ENCODE assay signal across 8 cellular contexts in genomic region chr19:43596842-43597461, GRCh38. TPM values are rescaled to one million over a fixed set of nuclear protein-coding genes. Genes with fewer than 3 reads are reported as not detected.
A peak's percentile ranks its signal among the peaks of the same experiment; 100 is the strongest.
DNase-seq lines count a peak whose midpoint lies in the region; ATAC-seq and TF ChIP-seq lines count a peak whose summit lies in the region.

No MANE protein-coding gene starts in this region.

- H3K27ac ChIP-seq in PC-3 (ENCODE audit: low read length), result peak overlapping the region; percentile 80
- peak overlapping the region; percentile 99 for H3K27ac ChIP-seq in osteoblast (ENCODE audit: low read depth, low read length)

- H3K79me2 ChIP-seq in PC-3 (ENCODE audit: low read length) (peaks cover 47% of the 10 kb centered on the region), osteoblast (ENCODE audit: insufficient read depth, low read length) (peaks cover 68% of the 10 kb centered on the region)

- H3K27me3 ChIP-seq in PC-3 (ENCODE audit: low read length) (no peaks in the 10 kb centered on the region), endocrine pancreas (ENCODE audit: control insufficient read depth, insufficient read depth, low read length) (no peaks in the 10 kb centered on the region), osteoblast (ENCODE audit: insufficient read depth, low read length) (no peaks in the 10 kb centered on the region)

- no peak for TF ChIP-seq CTCF in PC-3 (conservative IDR thresholded peaks at IDR 0.05; ENCODE audit: low read depth, low read length)
- no peak for TF ChIP-seq CTCF in osteoblast (IDR thresholded peaks at IDR 0.05; ENCODE audit: extremely low read depth, low read depth, low read length)

- H3K4me1 ChIP-seq in PC-3 (ENCODE audit: insufficient read depth, low read length) (peaks cover 14% of the 10 kb centered on the region), endocrine pancreas (ENCODE audit: control insufficient read depth, insufficient read depth, low read length) (no peaks in the 10 kb centered on the region), osteoblast (ENCODE audit: insufficient read depth, low read length) (peaks cover 26% of the 10 kb centered on the region)

- H3K36me3 ChIP-seq in PC-3 (ENCODE audit: low read depth, low read length), result no peaks in the 10 kb centered on the region; the same call in 1 of the 2 replicates
- peaks cover 6% of the 10 kb centered on the region for H3K36me3 ChIP-seq in endocrine pancreas (ENCODE audit: control insufficient read depth, insufficient read depth, low read length)
- H3K36me3 ChIP-seq in osteoblast (ENCODE audit: insufficient read depth, low read length), result peaks cover 37% of the 10 kb centered on the region

- CTCF ChIA-PET in PC-3 (lab: Charles Lee), result interaction anchor here (0.5 kb wide), 1 partner anchor 1308 kb away, joined by 6 read pairs; no protein-coding TSS in a partner anchor

- no peaks in the 10 kb centered on the region for H3F3A ChIP-seq in PC-3 (ENCODE audit: low read length, unreplicated experiment)

- no peaks in the 10 kb centered on the region for H3K9me3 ChIP-seq in PC-3 (ENCODE audit: low read length)
- H3K9me3 ChIP-seq in endocrine pancreas (ENCODE audit: control insufficient read depth, low read length), result no peaks in the 10 kb centered on the region
- H3K9me3 ChIP-seq in osteoblast (ENCODE audit: low read depth, low read length), result no peaks in the 10 kb centered on the region

- no peaks in the 10 kb centered on the region for H3K9me2 ChIP-seq in PC-3 (replicated peaks; ENCODE audit: low read length)

- BruUV-seq in PC-3 (replicated peaks; lab: Mats Ljungman, UMichigan), result no TSS peak

- peak overlapping the region; percentile 85 for H2AFZ ChIP-seq in PC-3 (ENCODE audit: low read length)
- H2AFZ ChIP-seq in osteoblast (ENCODE audit: low read length), result peak overlapping the region; percentile 92

- ATAC-seq in PC-3 (no peak), HG02840 (IDR thresholded peaks at IDR 0.05; ENCODE audit: low FRiP score, unreplicated experiment) (no peak)

- intact Hi-C loops in PC-3 (cut with micrococcal nuclease), result loop anchor here (1.0 kb wide), 1 partner anchor 22 kb away; the partner anchor contains the start of genes PINLYP and XRCC1

- peak overlapping the region; percentile 91 for H3K4me2 ChIP-seq in PC-3 (ENCODE audit: low read length)
- peak overlapping the region; percentile 96 for H3K4me2 ChIP-seq in osteoblast (ENCODE audit: insufficient read depth, low read length)

- peak overlapping the region; percentile 86 for H3K9ac ChIP-seq in PC-3 (ENCODE audit: low read length)
- H3K9ac ChIP-seq in endocrine pancreas (ENCODE audit: control insufficient read depth, insufficient read depth, low read length), result peak overlapping the region; percentile 79

- DNase-seq in EH (ENCODE audit: low read depth) (peak; percentile 24), PC-3 (no peak), osteoblast (ENCODE audit: insufficient read length, low spot score, missing footprints) (peak; percentile 81), NK-92 (lab: John Stamatoyannopoulos, UW; ENCODE audit: unreplicated experiment) (no peak), superior temporal gyrus (ENCODE audit: extremely low spot score) (no peak)
- no peak for DNase-seq in stimulated activated CD4-positive, alpha-beta T cell treated with anti-CD3 and anti-CD28 coated beads, Interleukin-2, amount 100 ng/mL, for 48 hours

- peak overlapping the region; percentile 78 for H3K4me3 ChIP-seq in PC-3 (ENCODE audit: low read length)
- H3K4me3 ChIP-seq in endocrine pancreas (ENCODE audit: control insufficient read depth, insufficient read depth, low read length), result peak overlapping the region; percentile 74
- peak overlapping the region; percentile 85 for H3K4me3 ChIP-seq in osteoblast (ENCODE audit: insufficient read depth, low read length)

- POLR2A ChIA-PET in PC-3 (lab: Charles Lee; ENCODE audit: unreplicated experiment), result no interaction called here

- H4K20me1 ChIP-seq in PC-3 (ENCODE audit: low read length) (no peaks in the 10 kb centered on the region), osteoblast (ENCODE audit: insufficient read depth, low read length) (peaks cover 17% of the 10 kb centered on the region)

RNA-seq across cellular contexts. Expression of gene ZNF576, which starts 0.6 kb away (rescaled TPM):
- total RNA-seq in PC-3 (2014; rRNA removed), result 10.9 and 14.7 TPM in 2 replicates
- total RNA-seq in osteoblast, result 7.4 and 9.4 TPM in 2 replicates

RNA-seq across cellular contexts. Expression of gene IRGQ, which starts 1.0 kb away (rescaled TPM):
- total RNA-seq in PC-3 (2014; rRNA removed) (12.5 and 12.9 TPM in 2 replicates), osteoblast (18.9 and 23.2 TPM in 2 replicates)

RNA-seq across cellular contexts. Expression of gene SRRM5, which starts 14.9 kb away (rescaled TPM):
- total RNA-seq in PC-3 (2014; rRNA removed) (0.11 and 0.12 TPM in 2 replicates), osteoblast (under 0.01 TPM in 1 of 2 replicates, not detected in the other)

RNA-seq across cellular contexts. Expression of gene PINLYP, which starts 21.4 kb away (rescaled TPM):
- total RNA-seq in PC-3 (2014; rRNA removed), result 0.18 TPM in 1 of 2 replicates, not detected in the other
- 0.72 and 2.9 TPM in 2 replicates for total RNA-seq in osteoblast

RNA-seq across cellular contexts. Expression of gene XRCC1, which starts 21.6 kb away (rescaled TPM):
- total RNA-seq in PC-3 (2014; rRNA removed), result 23.4 and 43.1 TPM in 2 replicates
- total RNA-seq in osteoblast, result 21.4 and 22.7 TPM in 2 replicates

Comparison
In these comparisons a context has a peak if more than half of its experiments do, and no peak if none do; other contexts are left out.
1. DNase-seq: peak in EH (single experiment) and osteoblast (single experiment); none in PC-3 (single experiment), stimulated activated CD4-positive, alpha-beta T cell treated with anti-CD3 and anti-CD28 coated beads, Interleukin-2, amount 100 ng/mL, for 48 hours (0 of 2), NK-92 (single experiment) and superior temporal gyrus (single experiment).
2. Peak in every context shown above with its lines, with median percentiles within 50 percentile points of each other: H3K4me3 ChIP-seq.